In the genomic region with DNA sequence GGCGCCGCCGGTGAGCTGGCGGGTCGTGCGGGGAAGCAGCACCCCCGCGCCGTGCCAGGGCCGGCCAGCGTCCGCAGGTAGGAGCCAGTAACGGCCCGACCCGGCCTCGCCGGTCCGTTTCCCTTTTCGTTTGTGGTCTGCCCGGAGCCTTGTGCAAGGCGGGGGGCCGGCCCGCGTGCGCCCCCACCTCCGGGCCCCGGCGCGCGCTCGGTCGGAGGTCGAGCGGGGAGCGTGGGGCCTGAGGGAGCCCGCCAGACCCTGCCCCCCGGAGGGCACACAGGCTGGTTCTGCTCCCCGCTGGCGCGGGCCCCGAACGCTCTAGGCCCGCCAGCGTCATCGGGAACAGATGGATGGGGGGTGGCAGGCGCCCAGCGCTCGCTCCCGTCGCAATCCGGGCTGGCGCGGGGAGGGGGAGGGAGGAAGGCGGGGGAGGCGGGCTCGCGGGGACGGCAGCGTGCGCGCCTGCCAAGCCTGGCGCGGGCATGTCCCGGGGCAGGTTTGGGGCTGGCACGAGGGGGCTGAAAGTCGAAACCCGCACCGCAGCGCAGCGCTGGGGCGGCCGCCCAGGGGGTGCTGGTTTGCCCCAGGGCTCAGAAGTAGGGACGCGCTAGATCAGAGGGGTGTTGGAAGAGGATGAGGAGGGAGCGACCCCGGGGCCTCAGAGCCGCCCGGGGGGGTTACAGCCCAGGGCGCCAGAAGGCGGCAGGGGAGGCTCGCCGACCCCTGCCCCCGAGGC, we compare ENCODE assay signal across 8 cellular contexts. TPM values are rescaled to one million over a fixed set of nuclear protein-coding genes. Genes with fewer than 3 reads are reported as not detected.
DNase-seq lines count a peak whose midpoint lies in the region; ATAC-seq and TF ChIP-seq lines count a peak whose summit lies in the region.

No MANE protein-coding gene starts in this region.

- H3K4me3 ChIP-seq in GM12864 (ENCODE audit: low read depth, low read length) (peak overlapping the region; percentile 67), skeletal muscle satellite cell (ENCODE audit: low read length) (peak overlapping the region; percentile 77)

- no peak for TF ChIP-seq CTCF in GM12864 (IDR thresholded peaks at IDR 0.05; ENCODE audit: low read depth, low read length, missing control alignments)

- no peaks in the 10 kb centered on the region for H3K9me3 ChIP-seq in skeletal muscle satellite cell (replicated peaks; ENCODE audit: low read length)

- peaks cover 25% of the 10 kb centered on the region for H3K4me1 Mint-ChIP-seq in T-helper 2 cell treated with Interferon-gamma antibody and Interleukin-4, amounts not matched to agents 5 μg/mL and 100 μg/mL, for 36 hours (ENCODE audit: low read depth)

- no peak for DNase-seq in GM12864 (ENCODE audit: low read depth)
- DNase-seq in NCI-H146 (lab: John Stamatoyannopoulos, UW), result peak; percentile 72
- DNase-seq in T-helper 2 cell treated with Interferon-gamma antibody and Interleukin-4, amounts not matched to agents 5 μg/mL and 100 μg/mL, for 36 hours (ENCODE audit: low spot score), result peak; percentile 48
- peak; percentile 37 for DNase-seq in central memory CD4-positive, alpha-beta T cell
- DNase-seq in inferior parietal cortex (ENCODE audit: extremely low spot score), result peak; percentile 69

- no peaks in the 10 kb centered on the region for H3K36me3 ChIP-seq in skeletal muscle satellite cell (ENCODE audit: insufficient read depth, low read length)

- H3K27me3 ChIP-seq in skeletal muscle satellite cell (ENCODE audit: control insufficient read depth, insufficient read depth, low read length), result no peaks in the 10 kb centered on the region

- peaks cover 27% of the 10 kb centered on the region for H3K4me1 ChIP-seq in skeletal muscle satellite cell (ENCODE audit: control insufficient read depth, insufficient read depth, low read length)

- peak overlapping the region; percentile 45 for H3K27ac Mint-ChIP-seq in T-helper 2 cell treated with Interferon-gamma antibody and Interleukin-4, amounts not matched to agents 5 μg/mL and 100 μg/mL, for 36 hours

- H3K27me3 Mint-ChIP-seq in T-helper 2 cell treated with Interferon-gamma antibody and Interleukin-4, amounts not matched to agents 5 μg/mL and 100 μg/mL, for 36 hours (ENCODE audit: low read depth), result no peaks in the 10 kb centered on the region

- peak overlapping the region; percentile 54 for H3K4me3 Mint-ChIP-seq in T-helper 2 cell treated with Interferon-gamma antibody and Interleukin-4, amounts not matched to agents 5 μg/mL and 100 μg/mL, for 36 hours

- H3K9me3 Mint-ChIP-seq in T-helper 2 cell treated with Interferon-gamma antibody and Interleukin-4, amounts not matched to agents 5 μg/mL and 100 μg/mL, for 36 hours, result no peaks in the 10 kb centered on the region

- H3K9ac ChIP-seq in skeletal muscle satellite cell (ENCODE audit: low read depth, low read length), result peak overlapping the region; percentile 81

- peak overlapping the region; percentile 96 for H3K4me2 ChIP-seq in skeletal muscle satellite cell (ENCODE audit: low read length)

- peaks cover under 1% of the 10 kb centered on the region for H3K36me3 Mint-ChIP-seq in T-helper 2 cell treated with Interferon-gamma antibody and Interleukin-4, amounts not matched to agents 5 μg/mL and 100 μg/mL, for 36 hours (ENCODE audit: low read depth)

- ATAC-seq in HG03354 (IDR thresholded peaks at IDR 0.05; ENCODE audit: poor library complexity, severe bottlenecking, unreplicated experiment) (no peak), GM21528 (IDR thresholded peaks at IDR 0.05; ENCODE audit: low FRiP score, unreplicated experiment) (no peak)

RNA-seq across cellular contexts. Expression of a gene that starts 1.5 kb away (rescaled TPM):
- total RNA-seq in skeletal muscle satellite cell (2012; rRNA removed), result 23.6 and 27.6 TPM in 2 replicates
